32 cellular contexts compared by ENCODE assay signal in genomic region chr12:41545761-41546160, GRCh38.
"Had no signal": no experiment of that assay in that cellular context is flagged by ENCODE, and none has a peak within 500 bp of the region (broad histone marks: within the 10 kb centered on the region; RNA-seq: fewer than 3 reads in every experiment).

No MANE protein-coding gene starts in this region.

- H3K9me3 ChIP-seq: ovary, psoas muscle, spleen, suprapubic skin, testis, tibial artery, transverse colon, upper lobe of right lung, uterus had no signal

- H3K4me2 ChIP-seq: neural progenitor cell, smooth muscle cell had no signal

- H3K4me3 Mint-ChIP-seq: naive thymus-derived CD8-positive, alpha-beta T cell; natural killer cell treated with Interleukin-12 subunit alpha and Interleukin-12 subunit beta and Interleukin-15 and Interleukin-18, amount 100 ng/mL, for 72 hours; nephron progenitor cell; neural progenitor cell; stimulated activated memory B cell treated with anti-CD40 and anti-IgM and Interleukin-4, amounts not matched to agents 10 μg/mL and 1 μg/mL and 100 μg/mL, for 72 hours; stimulated activated naive CD8-positive, alpha-beta T cell treated with anti-CD3 and anti-CD28 coated beads, Interleukin-15, amount 100 ng/mL, for 72 hours; type B pancreatic cell had no signal

- H3K36me3 ChIP-seq: neural progenitor cell, ovary, spleen, suprapubic skin, tibial artery, transverse colon, upper lobe of right lung, uterus had no signal

- H3K27me3 Mint-ChIP-seq: progenitor cell of endocrine pancreas had no signal

- H3K9ac ChIP-seq: neural progenitor cell, parathyroid adenoma had no signal

- H3K4me1 ChIP-seq: neural progenitor cell, parathyroid adenoma, psoas muscle, spleen, suprapubic skin, transverse colon, upper lobe of right lung, uterus had no signal

- H2AFZ ChIP-seq: neural progenitor cell, parathyroid adenoma had no signal

- H3K36me3 Mint-ChIP-seq: naive thymus-derived CD8-positive, alpha-beta T cell; neural progenitor cell; stimulated activated memory B cell treated with anti-CD40 and anti-IgM and Interleukin-4, amounts not matched to agents 10 μg/mL and 1 μg/mL and 100 μg/mL, for 72 hours; type B pancreatic cell had no signal

- H3K79me2 ChIP-seq: parathyroid adenoma had no signal

- H3K4me1 Mint-ChIP-seq: naive thymus-derived CD8-positive, alpha-beta T cell; neural progenitor cell; stimulated activated memory B cell treated with anti-CD40 and anti-IgM and Interleukin-4, amounts not matched to agents 10 μg/mL and 1 μg/mL and 100 μg/mL, for 72 hours; stimulated activated naive CD8-positive, alpha-beta T cell treated with anti-CD3 and anti-CD28 coated beads, Interleukin-15, amount 100 ng/mL, for 72 hours had no signal

- H3K9me3 Mint-ChIP-seq: nephron progenitor cell; neural progenitor cell; stimulated activated memory B cell treated with anti-CD40 and anti-IgM and Interleukin-4, amounts not matched to agents 10 μg/mL and 1 μg/mL and 100 μg/mL, for 72 hours had no signal

- H3K27me3 ChIP-seq: neural progenitor cell, ovary, spleen, suprapubic skin, testis, tibial artery, transverse colon, upper lobe of right lung, uterus had no signal

- DNase-seq: naive thymus-derived CD8-positive, alpha-beta T cell; nephron progenitor cell; occipital lobe; ovary; posterior cingulate gyrus; psoas muscle; right cardiac atrium; spleen; stimulated activated CD4-positive, alpha-beta T cell treated with anti-CD3 and anti-CD28 coated beads, Interleukin-12 subunit alpha, Interleukin-12 subunit beta, amount 100 ng/mL, for 4 hours; stimulated activated CD4-positive, alpha-beta T cell treated with anti-CD3 and anti-CD28 coated beads, Interleukin-1b, Interleukin-23, amount 100 ng/mL, for 48 hours; stimulated activated CD4-positive, alpha-beta T cell treated with anti-CD3 and anti-CD28 coated beads, Interleukin-4, amount 100 ng/mL, for 1 hour; stimulated activated CD4-positive, alpha-beta T cell treated with anti-CD3 and anti-CD28 coated beads, Interleukin-4, amount 100 ng/mL, for 4 hours; stimulated activated CD8-positive, alpha-beta memory T cell treated with anti-CD3 and anti-CD28 coated beads, Interleukin-4, amount 100 ng/mL, for 48 hours; stimulated activated naive CD4-positive, alpha-beta T cell; stimulated activated naive CD8-positive, alpha-beta T cell treated with anti-CD3 and anti-CD28 coated beads, Interleukin-15, amount 100 ng/mL, for 72 hours; stimulated activated naive CD8-positive, alpha-beta T cell treated with anti-CD3 and anti-CD28 coated beads, Interleukin-15, Interleukin-2, amounts not matched to agents 100 U/mL and 50 U/mL, for 24 hours; substantia nigra; tibial artery; transverse colon; upper lobe of right lung; uterus had no signal

- H3K27ac ChIP-seq: neural progenitor cell, ovary, parathyroid adenoma, psoas muscle, skin epidermis, spleen, suprapubic skin, testis, tibial artery, transverse colon, upper lobe of right lung, uterus had no signal

- H3K27ac Mint-ChIP-seq: naive thymus-derived CD8-positive, alpha-beta T cell; natural killer cell treated with Interleukin-12 subunit alpha and Interleukin-12 subunit beta and Interleukin-15 and Interleukin-18, amount 100 ng/mL, for 72 hours; nephron progenitor cell; neural progenitor cell; progenitor cell of endocrine pancreas; stimulated activated memory B cell treated with anti-CD40 and anti-IgM and Interleukin-4, amounts not matched to agents 10 μg/mL and 1 μg/mL and 100 μg/mL, for 72 hours; type B pancreatic cell had no signal

- H3K4me3 ChIP-seq: neural progenitor cell, ovary, psoas muscle, skin epidermis, smooth muscle cell, spleen, suprapubic skin, testis, tibial artery, transverse colon, upper lobe of right lung, uterus had no signal

- ATAC-seq: naive thymus-derived CD8-positive, alpha-beta T cell; natural killer cell treated with Interleukin-12 subunit alpha and Interleukin-12 subunit beta and Interleukin-15 and Interleukin-18, amount 100 ng/mL, for 72 hours; psoas muscle; right cardiac atrium; sciatic nerve; stimulated activated memory B cell treated with anti-CD40 and anti-IgM and Interleukin-4, amounts not matched to agents 10 μg/mL and 1 μg/mL and 100 μg/mL, for 72 hours; stimulated activated naive CD8-positive, alpha-beta T cell treated with anti-CD3 and anti-CD28 coated beads, Interleukin-15, amount 100 ng/mL, for 72 hours; stimulated activated naive CD8-positive, alpha-beta T cell treated with anti-CD3 and anti-CD28 coated beads, Interleukin-15, Interleukin-2, amounts not matched to agents 100 U/mL and 50 U/mL, for 24 hours; upper lobe of right lung had no signal
